13 cellular contexts compared by ENCODE assay signal in the genomic region with DNA sequence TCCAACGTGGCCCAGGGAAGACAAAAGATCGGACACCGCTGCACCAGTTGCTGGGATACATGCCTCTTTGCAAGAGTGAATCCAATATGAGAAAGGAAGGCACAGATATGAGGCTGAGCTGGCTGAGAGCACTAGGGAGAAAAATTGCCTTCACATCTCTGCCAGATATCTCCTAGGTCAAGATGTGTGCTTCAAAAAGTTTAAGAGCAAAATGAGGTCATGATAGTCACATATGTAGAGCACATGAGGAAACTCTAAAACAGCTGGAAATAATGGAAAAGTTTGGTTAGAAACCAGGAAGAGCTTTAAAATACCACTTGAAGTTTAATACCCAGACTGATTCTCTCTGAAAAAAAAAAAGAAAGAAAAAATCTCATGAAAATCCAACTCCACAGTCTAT. TPM values are rescaled to one million over a fixed set of nuclear protein-coding genes. Genes with fewer than 3 reads are reported as not detected.
DNase-seq lines count a peak whose midpoint lies in the region; ATAC-seq and TF ChIP-seq lines count a peak whose summit lies in the region.
"Had no signal": no experiment of that assay in that cellular context is flagged by ENCODE, and none has a peak within 500 bp of the region (broad histone marks: within the 10 kb centered on the region; RNA-seq: fewer than 3 reads in every experiment).

No MANE protein-coding gene starts in this region.

- peaks cover 33% of the 10 kb centered on the region for H3K4me1 ChIP-seq in Panc1 (ENCODE audit: control insufficient read depth, insufficient read depth, low read length)

- no peak for TF ChIP-seq CTCF in Panc1 (IDR thresholded peaks at IDR 0.05)
- TF ChIP-seq CTCF in brain (conservative IDR thresholded peaks at IDR 0.05), result no peak

- H3K4me3 ChIP-seq in Panc1 (ENCODE audit: low read depth in 2 of 2, low read length in 2 of 2), result peak overlapping the region in 1 of 2 experiments; percentile 60; a peak in 1 of 4 replicates

- no peak for DNase-seq in activated T-cell treated with anti-CD3 and anti-CD28 coated beads, Interleukin-2, amount 50 U/mL, for 24 hours
- no peak for DNase-seq in activated T-cell treated with anti-CD3 and anti-CD28 coated beads, Interleukin-2, amount 50 U/mL, for 1 hour
- DNase-seq in Panc1 (ENCODE audit: low read depth, low spot score) (no peak), GM19240 (ENCODE audit: insufficient read length, low spot score) (no peak), COLO829 (ENCODE audit: low spot score) (no peak)
- no peak for DNase-seq in stimulated activated effector memory CD8-positive, alpha-beta T cell treated with anti-CD3 and anti-CD28 coated beads, Interleukin-12 subunit alpha, Interleukin-12 subunit beta, amount 100 ng/mL, for 72 hours (ENCODE audit: low spot score in 2 of 2)
- DNase-seq: activated CD4-positive, CD25-positive, alpha-beta regulatory T cell treated with anti-CD3 and anti-CD28 coated beads, Interleukin-2, amount 50 U/mL, for 72 hours; occipital lobe had no signal

- peaks cover 13% of the 10 kb centered on the region for H3K36me3 Mint-ChIP-seq in activated T-cell treated with anti-CD3 and anti-CD28 coated beads, Interleukin-2, amount 50 U/mL, for 24 hours (ENCODE audit: low read depth)
- H3K36me3 Mint-ChIP-seq in brain, result no peaks in the 10 kb centered on the region
- H3K36me3 Mint-ChIP-seq in stimulated activated effector memory CD8-positive, alpha-beta T cell treated with anti-CD3 and anti-CD28 coated beads, Interleukin-12 subunit alpha, Interleukin-12 subunit beta, amount 100 ng/mL, for 72 hours, result peaks cover 44% of the 10 kb centered on the region

- H3K36me3 ChIP-seq in Panc1 (ENCODE audit: control insufficient read depth, insufficient read depth, low read length), result no peaks in the 10 kb centered on the region
- H3K36me3 ChIP-seq: SJSA1 had no signal

- no peaks in the 10 kb centered on the region for H3K9me3 Mint-ChIP-seq in activated T-cell treated with anti-CD3 and anti-CD28 coated beads, Interleukin-2, amount 50 U/mL, for 24 hours
- peaks cover 0 to 10% (median 3%) of the 10 kb centered on the region in 5 experiments for H3K9me3 Mint-ChIP-seq in brain
- no peaks in the 10 kb centered on the region for H3K9me3 Mint-ChIP-seq in stimulated activated effector memory CD8-positive, alpha-beta T cell treated with anti-CD3 and anti-CD28 coated beads, Interleukin-12 subunit alpha, Interleukin-12 subunit beta, amount 100 ng/mL, for 72 hours

- POLR2A ChIA-PET in Panc1 (lab: Charles Lee), result interaction anchor here (0.6 to 5.8 kb wide), 5 partner anchors 23 to 63 kb away, joined by 4 to 119 read pairs (median 18); a partner anchor contains a TSS

- H3K4me3 Mint-ChIP-seq in activated T-cell treated with anti-CD3 and anti-CD28 coated beads, Interleukin-2, amount 50 U/mL, for 24 hours, result peak overlapping the region; percentile 84
- H3K4me3 Mint-ChIP-seq in brain, result peak overlapping the region; percentile 48 to 78 (median 61)
- peak overlapping the region; percentile 77 for H3K4me3 Mint-ChIP-seq in stimulated activated effector memory CD8-positive, alpha-beta T cell treated with anti-CD3 and anti-CD28 coated beads, Interleukin-12 subunit alpha, Interleukin-12 subunit beta, amount 100 ng/mL, for 72 hours

- no peaks in the 10 kb centered on the region for H3K9me3 ChIP-seq in Panc1 (ENCODE audit: control insufficient read depth, insufficient read depth, low read depth, low read length)
- H3K9me3 ChIP-seq: SJSA1 had no signal

- H3K27me3 Mint-ChIP-seq in activated T-cell treated with anti-CD3 and anti-CD28 coated beads, Interleukin-2, amount 50 U/mL, for 24 hours, result peaks cover 3% of the 10 kb centered on the region
- peaks cover 25% of the 10 kb centered on the region for H3K27me3 Mint-ChIP-seq in brain

- intact Hi-C loops in Panc1 (cut with micrococcal nuclease; ENCODE audit: unreplicated experiment), result no loop called here

- CTCF ChIA-PET in Panc1 (lab: Charles Lee), result no interaction called here

- H3K27ac ChIP-seq in Panc1 (ENCODE audit: low read length), result peak overlapping the region; percentile 98

- ATAC-seq in Panc1 (no peak), HG02938 (IDR thresholded peaks at IDR 0.05; ENCODE audit: unreplicated experiment) (no peak)
- no peak for ATAC-seq in stimulated activated effector memory CD8-positive, alpha-beta T cell treated with anti-CD3 and anti-CD28 coated beads, Interleukin-12 subunit alpha, Interleukin-12 subunit beta, amount 100 ng/mL, for 72 hours
- ATAC-seq: left lobe of liver had no signal

- peak overlapping the region; percentile 70 for H3K27ac Mint-ChIP-seq in activated T-cell treated with anti-CD3 and anti-CD28 coated beads, Interleukin-2, amount 50 U/mL, for 24 hours
- H3K27ac Mint-ChIP-seq in brain, result peak overlapping the region in 4 of 5 experiments; percentile 37 to 68 (median 56)
- no peak overlapping the region for H3K27ac Mint-ChIP-seq in stimulated activated effector memory CD8-positive, alpha-beta T cell treated with anti-CD3 and anti-CD28 coated beads, Interleukin-12 subunit alpha, Interleukin-12 subunit beta, amount 100 ng/mL, for 72 hours

- no peaks in the 10 kb centered on the region for H3K27me3 ChIP-seq in Panc1 (ENCODE audit: control insufficient read depth, insufficient read depth, low read length)
- H3K27me3 ChIP-seq: SJSA1 had no signal

- peaks cover 65% of the 10 kb centered on the region for H3K4me1 Mint-ChIP-seq in activated T-cell treated with anti-CD3 and anti-CD28 coated beads, Interleukin-2, amount 50 U/mL, for 24 hours (ENCODE audit: low read depth)
- peaks cover 56% of the 10 kb centered on the region for H3K4me1 Mint-ChIP-seq in brain
- peaks cover 54% of the 10 kb centered on the region for H3K4me1 Mint-ChIP-seq in stimulated activated effector memory CD8-positive, alpha-beta T cell treated with anti-CD3 and anti-CD28 coated beads, Interleukin-12 subunit alpha, Interleukin-12 subunit beta, amount 100 ng/mL, for 72 hours

- no TSS peak for BruUV-seq in Panc1 (replicated peaks; lab: Mats Ljungman, UMichigan)

- in situ Hi-C loops in Panc1 (cut with HindIII; ENCODE audit: low pct_unique_long_range_greater_than_20kb, low sequenced_read_pairs), result no loop called here

RNA-seq across cellular contexts. Expression of a gene that starts 41.7 kb away (rescaled TPM):
- not detected for total RNA-seq in Panc1 (2021; ENCODE audit: unreplicated experiment)
- polyA plus RNA-seq in Panc1 (2012; ENCODE audit: insufficient read length), result not detected
- not detected for polyA plus RNA-seq in brain (ENCODE audit: insufficient read depth, low read depth, low replicate concordance)
- total RNA-seq: frontal cortex, left lobe of liver, occipital lobe, SJSA1 had no signal
